ENCODE assay signal across 8 cellular contexts in genomic region chr1:175192111-175192629, GRCh38. TPM values are rescaled to one million over a fixed set of nuclear protein-coding genes. Genes with fewer than 3 reads are reported as not detected.
DNase-seq lines count a peak whose midpoint lies in the region; ATAC-seq, FAIRE-seq and TF ChIP-seq lines count a peak whose summit lies in the region.

No MANE protein-coding gene starts in this region.

- TF ChIP-seq POLR2A in A549 (IDR thresholded peaks at IDR 0.05; ENCODE audit: low read length): no peak
- TF ChIP-seq POLR2A in prostate gland (IDR thresholded peaks at IDR 0.05): no peak

- WGBS in A549 (ENCODE audit: missing lambda C conversion rate): 30% methylated on average over 17 of the region's 17 CpGs
- WGBS in prostate gland: under 1% methylated on average over 17 of the region's 17 CpGs

- no peak for FAIRE-seq in A549 (lab: Jason Lieb, UNC)
- no peak for FAIRE-seq in GM19239 (lab: Jason Lieb, UNC)

- CTCF ChIA-PET in A549 (lab: Yijun Ruan, JAX): interaction anchor here (1.4 to 1.6 kb wide), 3 partner anchors 37 to 45 kb away, joined by 3 to 7 read pairs (median 6); no protein-coding TSS in a partner anchor

- DNase-seq in A549 (ENCODE audit: low read depth in 1 of 2, low spot score in 1 of 2): peak in 1 of 2 experiments; percentile 7
- peak; percentile 36 for DNase-seq in GM19239 (ENCODE audit: insufficient read length, low spot score)
- DNase-seq in NCI-H82 treated with DMSO at 0.1 percent for 48 hours (lab: John Stamatoyannopoulos, UW; ENCODE audit: unreplicated experiment): peak; percentile 21
- peak; percentile 40 for DNase-seq in activated naive CD8-positive, alpha-beta T cell treated with anti-CD3 and anti-CD28 coated beads for 36 hours
- peak; percentile 69 for DNase-seq in left ventricle myocardium superior
- DNase-seq in prostate gland (ENCODE audit: low spot score): peak; percentile 78
- DNase-seq in hippocampal formation (lab: John Stamatoyannopoulos, UW): no peak
- DNase-seq in NCI-H187 treated with DMSO at 0.1 percent for 48 hours (lab: John Stamatoyannopoulos, UW): no peak

- H3K4me3 Mint-ChIP-seq in activated naive CD8-positive, alpha-beta T cell treated with anti-CD3 and anti-CD28 coated beads for 36 hours: peak overlapping the region; percentile 97

- no peaks in the 10 kb centered on the region for H3K27me3 Mint-ChIP-seq in activated naive CD8-positive, alpha-beta T cell treated with anti-CD3 and anti-CD28 coated beads for 36 hours

- TF ChIP-seq CTCF in A549 (IDR thresholded peaks at IDR 0.05): no peak
- TF ChIP-seq CTCF in prostate gland (IDR thresholded peaks at IDR 0.05): peak in 2 of 4 experiments; percentile 23 to 24

- H3K4me3 ChIP-seq in A549 (peak overlapping the region; percentile 77), prostate gland (peak overlapping the region; percentile 45 to 65)

- no peaks in the 10 kb centered on the region for H3K9me3 Mint-ChIP-seq in activated naive CD8-positive, alpha-beta T cell treated with anti-CD3 and anti-CD28 coated beads for 36 hours

- H3K9me3 ChIP-seq in A549 (no peaks in the 10 kb centered on the region), prostate gland (no peaks in the 10 kb centered on the region)

- H3K36me3 ChIP-seq in prostate gland: no peaks in the 10 kb centered on the region

- H3K27ac Mint-ChIP-seq in activated naive CD8-positive, alpha-beta T cell treated with anti-CD3 and anti-CD28 coated beads for 36 hours: peak overlapping the region; percentile 94

- ATAC-seq in A549 (peak in 1 of 2 experiments; percentile 23; a peak in 3 of 6 replicates), left ventricle myocardium superior (peak; percentile 53)

- H3K36me3 Mint-ChIP-seq in activated naive CD8-positive, alpha-beta T cell treated with anti-CD3 and anti-CD28 coated beads for 36 hours: peaks cover 39% of the 10 kb centered on the region

- H3K4me1 ChIP-seq in A549 (0 out of 3 replicates have a peak, but pooled peaks cover 4% of the 10 kb centered on the region), prostate gland (replicated peaks) (no peaks in the 10 kb centered on the region)

- TF ChIP-seq EP300 in A549 (IDR thresholded peaks at IDR 0.05): no peak

- no peak for TF ChIP-seq RAD21 in A549 (conservative IDR thresholded peaks at IDR 0.05 in 1 of 2, IDR thresholded peaks at IDR 0.05 in 1 of 2)

- POLR2A ChIA-PET in A549 (lab: Yijun Ruan, JAX): no interaction called here

- H3K27me3 ChIP-seq in prostate gland (replicated peaks; ENCODE audit: insufficient read depth): no peaks in the 10 kb centered on the region

- H3K4me2 ChIP-seq in A549: peak overlapping the region; percentile 98

- intact Hi-C loops in left ventricle myocardium superior (cut with micrococcal nuclease): no loop called here
- intact Hi-C loops in prostate gland (cut with DNase I): no loop called here

- H3K4me1 Mint-ChIP-seq in activated naive CD8-positive, alpha-beta T cell treated with anti-CD3 and anti-CD28 coated beads for 36 hours: peaks cover 44% of the 10 kb centered on the region

- H3K27ac ChIP-seq in A549 (peak overlapping the region; percentile 68 to 83), prostate gland (peak overlapping the region; percentile 90 to 94)

TF ChIP-seq in A549, 52 proteins besides CTCF, POLR2A, EP300 and RAD21:
- TF ChIP-seq CBX8 (IDR thresholded peaks at IDR 0.05) (peak; percentile 67; the same call in 1 of the 2 replicates), RARB (CRISPR knock-in tag; IDR thresholded peaks at IDR 0.05) (no peak)

RNA-seq across cellular contexts. Expression of gene KIAA0040, which starts 0.4 kb away (rescaled TPM):
- 1.1 and 1.4 TPM in 2 replicates for polyA plus RNA-seq in A549 (2011; rRNA removed)
- 0.24 and 0.51 TPM in 2 replicates for polyA plus RNA-seq in A549 (2012; cell fraction: cytosol; rRNA removed)
- 0.17 and 0.27 TPM in 2 replicates for polyA plus RNA-seq in A549 (2012; cell fraction: nucleus; rRNA removed)
- 0.20 to 0.24 TPM (median 0.21 TPM) in 3 replicates for polyA plus RNA-seq in A549 (2017; fragmentation: RNase III; extraction: RNeasy Plus Mini Kit Qiagen cat#74134 plus additional on column Dnase treatment)
- 0.73 and 1.1 TPM in 2 replicates for polyA minus RNA-seq in A549 (2011; rRNA and poly(A)+ RNA removed)
- total RNA-seq in activated naive CD8-positive, alpha-beta T cell treated with anti-CD3 and anti-CD28 coated beads for 36 hours: 10 to 100 TPM; 26.4 to 27.6 TPM
- total RNA-seq in left ventricle myocardium superior: 16.9 TPM
- 10 to 100 TPM; 17.4 to 19.1 TPM for total RNA-seq in prostate gland

Comparison
In these comparisons a context has a peak if more than half of its experiments do, and no peak if none do; other contexts are left out.
1. DNase-seq: peak in GM19239 (single experiment), NCI-H82 treated with DMSO at 0.1 percent for 48 hours (single experiment), activated naive CD8-positive, alpha-beta T cell treated with anti-CD3 and anti-CD28 coated beads for 36 hours (single experiment), left ventricle myocardium superior (single experiment) and prostate gland (single experiment); none in hippocampal formation (0 of 2) and NCI-H187 treated with DMSO at 0.1 percent for 48 hours (single experiment).